8 cellular contexts compared by ENCODE assay signal in genomic region chr13:28137556-28137955, GRCh38. TPM values are rescaled to one million over a fixed set of nuclear protein-coding genes. Genes with fewer than 3 reads are reported as not detected.
DNase-seq lines count a peak whose midpoint lies in the region; ATAC-seq lines count a peak whose summit lies in the region.

No MANE protein-coding gene starts in this region.

- peak overlapping the region; percentile 85 to 95 for H3K4me3 Mint-ChIP-seq in activated T-cell treated with anti-CD3 and anti-CD28 coated beads, Interleukin-2, amount 50 U/mL, for 72 hours
- peak overlapping the region; percentile 72 to 85 for H3K4me3 Mint-ChIP-seq in stimulated activated naive CD8-positive, alpha-beta T cell treated with anti-CD3 and anti-CD28 coated beads, Interleukin-15, amount 100 ng/mL, for 72 hours

- peak overlapping the region; percentile 65 for H3K4me3 ChIP-seq in iPS-18c (ENCODE audit: insufficient read depth, low read depth, low read length)

- ATAC-seq in activated T-cell treated with anti-CD3 and anti-CD28 coated beads, Interleukin-2, amount 50 U/mL, for 72 hours (replicated peaks in 1 of 2), result no peak
- peak; percentile 5 for ATAC-seq in HG03571 (IDR thresholded peaks at IDR 0.05; ENCODE audit: unreplicated experiment)
- ATAC-seq in activated naive CD4-positive, alpha-beta T cell treated with anti-CD3 and anti-CD28 coated beads, Interleukin-2, amount 50 U/mL, for 72 hours, result no peak
- no peak for ATAC-seq in stimulated activated naive CD8-positive, alpha-beta T cell treated with anti-CD3 and anti-CD28 coated beads, Interleukin-15, amount 100 ng/mL, for 72 hours

- H3K36me3 Mint-ChIP-seq in activated T-cell treated with anti-CD3 and anti-CD28 coated beads, Interleukin-2, amount 50 U/mL, for 72 hours (ENCODE audit: insufficient read depth in 2 of 2), result peaks cover 4% of the 10 kb centered on the region in 2 donors
- H3K36me3 Mint-ChIP-seq in activated naive CD4-positive, alpha-beta T cell treated with anti-CD3 and anti-CD28 coated beads, Interleukin-2, amount 50 U/mL, for 72 hours, result peaks cover 12% of the 10 kb centered on the region in 2 donors

- H3K27me3 Mint-ChIP-seq in activated T-cell treated with anti-CD3 and anti-CD28 coated beads, Interleukin-2, amount 50 U/mL, for 72 hours (ENCODE audit: low read depth), result no peaks in the 10 kb centered on the region
- no peaks in the 10 kb centered on the region for H3K27me3 Mint-ChIP-seq in stimulated activated naive CD8-positive, alpha-beta T cell treated with anti-CD3 and anti-CD28 coated beads, Interleukin-15, amount 100 ng/mL, for 72 hours

- peaks cover 56% of the 10 kb centered on the region for H3K4me1 Mint-ChIP-seq in activated T-cell treated with anti-CD3 and anti-CD28 coated beads, Interleukin-2, amount 50 U/mL, for 72 hours (ENCODE audit: low read depth)
- peaks cover 42% of the 10 kb centered on the region for H3K4me1 Mint-ChIP-seq in stimulated activated naive CD8-positive, alpha-beta T cell treated with anti-CD3 and anti-CD28 coated beads, Interleukin-15, amount 100 ng/mL, for 72 hours

- peak overlapping the region; percentile 100 for H3K27ac Mint-ChIP-seq in activated T-cell treated with anti-CD3 and anti-CD28 coated beads, Interleukin-2, amount 50 U/mL, for 72 hours
- H3K27ac Mint-ChIP-seq in activated naive CD4-positive, alpha-beta T cell treated with anti-CD3 and anti-CD28 coated beads, Interleukin-2, amount 50 U/mL, for 72 hours, result peak overlapping the region; percentile 97 to 98
- H3K27ac Mint-ChIP-seq in stimulated activated naive CD8-positive, alpha-beta T cell treated with anti-CD3 and anti-CD28 coated beads, Interleukin-15, amount 100 ng/mL, for 72 hours, result peak overlapping the region; percentile 99

- H3K9me3 ChIP-seq in iPS-18c (ENCODE audit: control insufficient read depth, insufficient read depth, low read length), result no peaks in the 10 kb centered on the region

- no peak for DNase-seq in activated T-cell treated with anti-CD3 and anti-CD28 coated beads, Interleukin-2, amount 50 U/mL, for 72 hours
- DNase-seq in activated T-cell treated with anti-CD3 and anti-CD28 coated beads for 4 hours, result no peak
- DNase-seq in activated naive CD4-positive, alpha-beta T cell treated with anti-CD3 and anti-CD28 coated beads, Interleukin-2, amount 50 U/mL, for 72 hours (ENCODE audit: low spot score in 2 of 2), result no peak
- DNase-seq in stimulated activated naive CD8-positive, alpha-beta T cell treated with anti-CD3 and anti-CD28 coated beads, Interleukin-15, amount 100 ng/mL, for 72 hours, result no peak
- no peak for DNase-seq in NCI-H187 treated with DMSO at 0.1 percent for 48 hours (lab: John Stamatoyannopoulos, UW)
- no peak for DNase-seq in OCI-M2 (lab: John Stamatoyannopoulos, UW; ENCODE audit: unreplicated experiment)

- no peaks in the 10 kb centered on the region for H3K9me3 Mint-ChIP-seq in activated T-cell treated with anti-CD3 and anti-CD28 coated beads, Interleukin-2, amount 50 U/mL, for 72 hours
- H3K9me3 Mint-ChIP-seq in activated naive CD4-positive, alpha-beta T cell treated with anti-CD3 and anti-CD28 coated beads, Interleukin-2, amount 50 U/mL, for 72 hours, result no peaks in the 10 kb centered on the region
- no peaks in the 10 kb centered on the region for H3K9me3 Mint-ChIP-seq in stimulated activated naive CD8-positive, alpha-beta T cell treated with anti-CD3 and anti-CD28 coated beads, Interleukin-15, amount 100 ng/mL, for 72 hours

RNA-seq across cellular contexts. Expression of gene PAN3, which starts 0.8 kb away (rescaled TPM):
- 10 to 100 TPM; 38.2 to 42.6 TPM for total RNA-seq in activated T-cell treated with anti-CD3 and anti-CD28 coated beads, Interleukin-2, amount 50 U/mL, for 72 hours
- 10 to 100 TPM; 19.4 to 35.4 TPM for total RNA-seq in activated naive CD4-positive, alpha-beta T cell treated with anti-CD3 and anti-CD28 coated beads, Interleukin-2, amount 50 U/mL, for 72 hours

RNA-seq across cellular contexts. Expression of gene FLT3, which starts 37.2 kb away (rescaled TPM):
- under 1 TPM; 0.09 to 0.12 TPM for total RNA-seq in activated T-cell treated with anti-CD3 and anti-CD28 coated beads, Interleukin-2, amount 50 U/mL, for 72 hours
- total RNA-seq in activated naive CD4-positive, alpha-beta T cell treated with anti-CD3 and anti-CD28 coated beads, Interleukin-2, amount 50 U/mL, for 72 hours, result not detected
